In genomic region chr2:236019434-236019833, GRCh38 we compare ENCODE assay signal across 32 cellular contexts.
"Had no signal": no experiment of that assay in that cellular context is flagged by ENCODE, and none has a peak within 500 bp of the region (broad histone marks: within the 10 kb centered on the region; RNA-seq: fewer than 3 reads in every experiment).

No MANE protein-coding gene starts in this region.

- ATAC-seq: activated CD4-positive, alpha-beta T cell treated with anti-CD3 and anti-CD28 coated beads for 36 hours; activated CD4-positive, CD25-positive, alpha-beta regulatory T cell treated with anti-CD3 and anti-CD28 coated beads, Interleukin-2, amount 50 U/mL, for 24 hours; activated CD8-positive, alpha-beta memory T cell treated with anti-CD3 and anti-CD28 coated beads, Interleukin-2, amount 10 ng/mL, durations not matched to agents 7 days and 5 days; activated CD8-positive, alpha-beta T cell treated with anti-CD3 and anti-CD28 coated beads for 36 hours; activated CD8-positive, alpha-beta T cell treated with anti-CD3 and anti-CD28 coated beads, Interleukin-2, amount 10 ng/mL, durations not matched to agents 7 days and 5 days; T-helper 17 cell; WTC11 had no signal

- H3K4me3 Mint-ChIP-seq: activated B cell treated with CpG ODN at 0.5 μM for 24 hours; activated CD4-positive, alpha-beta memory T cell treated with anti-CD3 and anti-CD28 coated beads for 36 hours; activated CD4-positive, alpha-beta memory T cell treated with anti-CD3 and anti-CD28 coated beads, Interleukin-2, amount 10 ng/mL, durations not matched to agents 7 days and 5 days; activated CD4-positive, alpha-beta T cell treated with anti-CD3 and anti-CD28 coated beads for 36 hours; activated CD4-positive, alpha-beta T cell treated with anti-CD3 and anti-CD28 coated beads, Interleukin-2, amount 10 ng/mL, durations not matched to agents 24 days and 14 days; activated CD4-positive, alpha-beta T cell treated with anti-CD3 and anti-CD28 coated beads, Interleukin-2, amount 10 ng/mL, durations not matched to agents 7 days and 5 days; activated CD8-positive, alpha-beta memory T cell treated with anti-CD3 and anti-CD28 coated beads, Interleukin-2, amount 10 ng/mL, durations not matched to agents 7 days and 5 days; activated CD8-positive, alpha-beta T cell treated with anti-CD3 and anti-CD28 coated beads for 36 hours; activated CD8-positive, alpha-beta T cell treated with anti-CD3 and anti-CD28 coated beads, Interleukin-2, amount 10 ng/mL, durations not matched to agents 7 days and 5 days; T-cell; T-helper 1 cell treated with Interleukin-12 subunit alpha and Interleukin-12 subunit beta and Interleukin-4 antibody, amounts not matched to agents 30 μg/mL and 1 μg/mL, for 36 hours; T-helper 17 cell; T-helper 2 cell treated with Interferon-gamma antibody and Interleukin-4, amounts not matched to agents 5 μg/mL and 100 μg/mL, for 36 hours; WTC11 had no signal

- H3K27ac ChIP-seq: VCaP, WERI-Rb-1 had no signal

- H3K36me3 Mint-ChIP-seq: activated CD4-positive, alpha-beta memory T cell treated with anti-CD3 and anti-CD28 coated beads for 36 hours; activated CD8-positive, alpha-beta memory T cell treated with anti-CD3 and anti-CD28 coated beads, Interleukin-2, amount 10 ng/mL, durations not matched to agents 7 days and 5 days; T-cell; WTC11 had no signal

- DNase-seq: activated B cell treated with CpG ODN at 0.5 μM for 24 hours; activated CD4-positive, alpha-beta memory T cell treated with anti-CD3 and anti-CD28 coated beads for 36 hours; activated CD4-positive, alpha-beta memory T cell treated with anti-CD3 and anti-CD28 coated beads, Interleukin-2, amount 10 ng/mL, durations not matched to agents 7 days and 5 days; activated CD4-positive, alpha-beta T cell treated with anti-CD3 and anti-CD28 coated beads for 1 hour; activated CD4-positive, alpha-beta T cell treated with anti-CD3 and anti-CD28 coated beads for 36 hours; activated CD4-positive, alpha-beta T cell treated with anti-CD3 and anti-CD28 coated beads for 4 hours; activated CD4-positive, alpha-beta T cell treated with anti-CD3 and anti-CD28 coated beads for 48 hours; activated CD4-positive, alpha-beta T cell treated with anti-CD3 and anti-CD28 coated beads, Interleukin-2, amount 10 ng/mL, durations not matched to agents 24 days and 14 days; activated CD4-positive, alpha-beta T cell treated with anti-CD3 and anti-CD28 coated beads, Interleukin-2, amount 10 ng/mL, durations not matched to agents 7 days and 5 days; activated CD4-positive, alpha-beta T cell treated with anti-CD3 and anti-CD28 coated beads, Interleukin-2, amount 50 U/mL, for 1 hour; activated CD4-positive, alpha-beta T cell treated with anti-CD3 and anti-CD28 coated beads, Interleukin-2, amount 50 U/mL, for 4 hours; activated CD4-positive, alpha-beta T cell treated with anti-CD3 and anti-CD28 coated beads, Interleukin-2, amount 50 U/mL, for 48 hours; activated CD4-positive, CD25-positive, alpha-beta regulatory T cell; activated CD4-positive, CD25-positive, alpha-beta regulatory T cell treated with anti-CD3 and anti-CD28 coated beads, Interleukin-2, amount 50 U/mL, for 72 hours; activated CD8-positive, alpha-beta memory T cell treated with anti-CD3 and anti-CD28 coated beads for 24 hours; activated CD8-positive, alpha-beta memory T cell treated with anti-CD3 and anti-CD28 coated beads, Interleukin-2, amount 10 ng/mL, durations not matched to agents 7 days and 5 days; activated CD8-positive, alpha-beta memory T cell treated with anti-CD3 and anti-CD28 coated beads, Interleukin-2, amount 50 U/mL, for 4 hours; activated CD8-positive, alpha-beta memory T cell treated with anti-CD3 and anti-CD28 coated beads, Interleukin-2, amount 50 U/mL, for 48 hours; activated CD8-positive, alpha-beta T cell treated with anti-CD3 and anti-CD28 coated beads for 36 hours; activated CD8-positive, alpha-beta T cell treated with anti-CD3 and anti-CD28 coated beads, Interleukin-2, amount 10 ng/mL, durations not matched to agents 7 days and 5 days; T-cell; T-helper 1 cell; T-helper 17 cell; T-helper 2 cell; T-helper 9 cell; T1000; WERI-Rb-1 had no signal

- H3K4me1 Mint-ChIP-seq: activated B cell treated with CpG ODN at 0.5 μM for 24 hours; activated CD4-positive, alpha-beta memory T cell treated with anti-CD3 and anti-CD28 coated beads, Interleukin-2, amount 10 ng/mL, durations not matched to agents 7 days and 5 days; activated CD4-positive, alpha-beta T cell treated with anti-CD3 and anti-CD28 coated beads, Interleukin-2, amount 10 ng/mL, durations not matched to agents 24 days and 14 days; activated CD4-positive, alpha-beta T cell treated with anti-CD3 and anti-CD28 coated beads, Interleukin-2, amount 10 ng/mL, durations not matched to agents 7 days and 5 days; activated CD8-positive, alpha-beta memory T cell treated with anti-CD3 and anti-CD28 coated beads, Interleukin-2, amount 10 ng/mL, durations not matched to agents 7 days and 5 days; T-cell had no signal

- H3K27ac Mint-ChIP-seq: activated B cell treated with CpG ODN at 0.5 μM for 24 hours; activated CD4-positive, alpha-beta memory T cell treated with anti-CD3 and anti-CD28 coated beads for 36 hours; activated CD4-positive, alpha-beta memory T cell treated with anti-CD3 and anti-CD28 coated beads, Interleukin-2, amount 10 ng/mL, durations not matched to agents 7 days and 5 days; activated CD4-positive, alpha-beta T cell treated with anti-CD3 and anti-CD28 coated beads for 36 hours; activated CD4-positive, alpha-beta T cell treated with anti-CD3 and anti-CD28 coated beads, Interleukin-2, amount 10 ng/mL, durations not matched to agents 24 days and 14 days; activated CD4-positive, alpha-beta T cell treated with anti-CD3 and anti-CD28 coated beads, Interleukin-2, amount 10 ng/mL, durations not matched to agents 7 days and 5 days; activated CD8-positive, alpha-beta memory T cell treated with anti-CD3 and anti-CD28 coated beads, Interleukin-2, amount 10 ng/mL, durations not matched to agents 7 days and 5 days; activated CD8-positive, alpha-beta T cell treated with anti-CD3 and anti-CD28 coated beads for 36 hours; activated CD8-positive, alpha-beta T cell treated with anti-CD3 and anti-CD28 coated beads, Interleukin-2, amount 10 ng/mL, durations not matched to agents 7 days and 5 days; T-cell; T-helper 1 cell treated with Interleukin-12 subunit alpha and Interleukin-12 subunit beta and Interleukin-4 antibody, amounts not matched to agents 30 μg/mL and 1 μg/mL, for 36 hours; T-helper 17 cell; T-helper 2 cell treated with Interferon-gamma antibody and Interleukin-4, amounts not matched to agents 5 μg/mL and 100 μg/mL, for 36 hours; WTC11 had no signal

- H3K9me3 Mint-ChIP-seq: activated B cell treated with CpG ODN at 0.5 μM for 24 hours; activated CD4-positive, alpha-beta memory T cell treated with anti-CD3 and anti-CD28 coated beads for 36 hours; activated CD4-positive, alpha-beta memory T cell treated with anti-CD3 and anti-CD28 coated beads, Interleukin-2, amount 10 ng/mL, durations not matched to agents 7 days and 5 days; activated CD4-positive, alpha-beta T cell treated with anti-CD3 and anti-CD28 coated beads, Interleukin-2, amount 10 ng/mL, durations not matched to agents 24 days and 14 days; activated CD4-positive, alpha-beta T cell treated with anti-CD3 and anti-CD28 coated beads, Interleukin-2, amount 10 ng/mL, durations not matched to agents 7 days and 5 days; activated CD8-positive, alpha-beta T cell treated with anti-CD3 and anti-CD28 coated beads for 36 hours; T-cell; T-helper 1 cell treated with Interleukin-12 subunit alpha and Interleukin-12 subunit beta and Interleukin-4 antibody, amounts not matched to agents 30 μg/mL and 1 μg/mL, for 36 hours; T-helper 2 cell treated with Interferon-gamma antibody and Interleukin-4, amounts not matched to agents 5 μg/mL and 100 μg/mL, for 36 hours; WTC11 had no signal
